In the genomic region with DNA sequence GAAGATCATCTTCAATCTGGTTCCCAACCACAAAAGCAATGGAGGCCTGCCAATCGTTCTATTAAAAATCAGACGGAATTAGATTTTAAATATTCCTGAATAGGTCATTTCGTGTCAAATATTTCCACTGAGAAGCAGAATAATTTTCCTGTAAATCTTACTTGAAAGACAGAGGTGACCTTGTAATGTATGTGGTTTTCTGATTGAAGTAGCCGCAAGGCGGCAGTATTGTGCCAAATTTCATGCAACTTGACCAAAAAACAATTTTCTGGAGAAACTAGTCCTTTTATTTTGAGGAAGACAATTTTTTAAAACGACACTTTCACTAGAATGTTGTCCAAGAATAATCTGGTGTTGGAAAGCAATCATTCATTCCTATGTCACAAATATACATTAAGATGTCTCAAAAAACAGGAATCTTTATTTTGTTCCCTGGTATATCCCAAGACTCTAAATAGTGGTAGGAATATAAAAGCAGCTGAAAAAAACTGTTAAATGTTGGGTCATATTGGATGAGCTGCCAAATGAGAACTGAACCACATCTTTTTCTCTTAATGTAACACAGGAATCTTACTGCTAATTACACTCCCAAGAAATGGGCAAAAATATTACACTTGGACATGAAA, we compare ENCODE assay signal across 9 cellular contexts. TPM values are rescaled to one million over a fixed set of nuclear protein-coding genes. Genes with fewer than 3 reads are reported as not detected.
A peak's percentile ranks its signal among the peaks of the same experiment; 100 is the strongest.
DNase-seq lines count a peak whose midpoint lies in the region; ATAC-seq and TF ChIP-seq lines count a peak whose summit lies in the region.
"Had no signal": no experiment of that assay in that cellular context is flagged by ENCODE, and none has a peak within 500 bp of the region (broad histone marks: within the 10 kb centered on the region; RNA-seq: fewer than 3 reads in every experiment).

No MANE protein-coding gene starts in this region.

- H3K27ac ChIP-seq in SU-DHL-6 (ENCODE audit: low read depth, low read length) = no peak overlapping the region

- no peaks in the 10 kb centered on the region for H3K27me3 ChIP-seq in GM06990 (replicated peaks; ENCODE audit: control insufficient read depth, insufficient read depth, low read length)
- H3K27me3 ChIP-seq in SU-DHL-6 (ENCODE audit: low read length) = no peaks in the 10 kb centered on the region

- H3K27ac Mint-ChIP-seq in neural crest cell (ENCODE audit: unreplicated experiment) = no peak overlapping the region

- DNase-seq in GM06990 (ENCODE audit: extremely low read depth, insufficient read length) (peak; percentile 8), Kasumi-1 (lab: John Stamatoyannopoulos, UW) (peak; percentile 37 to 67), fibroblast of mammary gland (ENCODE audit: low read depth) (peak; percentile 71), neural crest cell (ENCODE audit: low read depth, low spot score) (peak; percentile 73), GF-D8 (lab: John Stamatoyannopoulos, UW) (no peak), NCI-H510A treated with DMSO at 0.1 percent for 48 hours (lab: John Stamatoyannopoulos, UW) (no peak)

- H4K20me1 ChIP-seq in SU-DHL-6 (ENCODE audit: low read depth, low read length) = no peaks in the 10 kb centered on the region

- H3K9me2 ChIP-seq in SU-DHL-6 (replicated peaks; ENCODE audit: insufficient read depth, low read length) = no peaks in the 10 kb centered on the region

- H3K4me1 Mint-ChIP-seq in neural crest cell = no peaks in the 10 kb centered on the region

- no peaks in the 10 kb centered on the region for H3F3A ChIP-seq in SU-DHL-6 (ENCODE audit: insufficient read depth)

- H3K9ac ChIP-seq in SU-DHL-6 (ENCODE audit: low read length) = no peak overlapping the region

- H3K27me3 Mint-ChIP-seq in neural crest cell (ENCODE audit: low read depth) = no peaks in the 10 kb centered on the region

- H3K4me3 Mint-ChIP-seq in neural crest cell = no peak overlapping the region

- no peaks in the 10 kb centered on the region for H3K9me3 Mint-ChIP-seq in neural crest cell

- TF ChIP-seq CTCF in GM06990 (IDR thresholded peaks at IDR 0.05; ENCODE audit: insufficient read depth, low read length, poor library complexity, severe bottlenecking) (peak; percentile 76), SU-DHL-6 (IDR thresholded peaks at IDR 0.05; ENCODE audit: insufficient read depth, low read length, poor library complexity, severe bottlenecking) (peak; percentile 57), fibroblast of mammary gland (conservative IDR thresholded peaks at IDR 0.05; ENCODE audit: control insufficient read depth, insufficient read depth, low read depth, low read length) (peak; percentile 79), neural crest cell (conservative IDR thresholded peaks at IDR 0.05) (peak; percentile 93)

- H3K36me3 Mint-ChIP-seq in neural crest cell (ENCODE audit: low read depth) = no peaks in the 10 kb centered on the region

- H3K4me3 ChIP-seq in GM06990 (replicated peaks; ENCODE audit: low read depth, low read length) (no peak overlapping the region), SU-DHL-6 (ENCODE audit: insufficient read depth, low read length, poor library complexity, severe bottlenecking) (no peak overlapping the region), fibroblast of mammary gland (ENCODE audit: control insufficient read depth, low read depth, low read length) (no peak overlapping the region)

- H3K4me2 ChIP-seq in SU-DHL-6 (ENCODE audit: low read depth, low read length, poor library complexity, severe bottlenecking) = no peak overlapping the region

- H2AFZ ChIP-seq in SU-DHL-6 (ENCODE audit: low read depth, low read length, severe bottlenecking) = no peak overlapping the region

- no peaks in the 10 kb centered on the region for H3K79me2 ChIP-seq in SU-DHL-6 (ENCODE audit: insufficient read depth, low read length)

- no peak for ATAC-seq in HG03439 (IDR thresholded peaks at IDR 0.05; ENCODE audit: unreplicated experiment)

- no peaks in the 10 kb centered on the region for H3K9me3 ChIP-seq in SU-DHL-6 (ENCODE audit: insufficient read depth, low read length)

- no peaks in the 10 kb centered on the region for H3K36me3 ChIP-seq in GM06990 (ENCODE audit: control insufficient read depth, insufficient read depth, low read length)
- H3K36me3 ChIP-seq in SU-DHL-6 (ENCODE audit: low read length) = no peaks in the 10 kb centered on the region

RNA-seq across cellular contexts. Expression of a gene that starts 33.6 kb away (rescaled TPM):
- total RNA-seq in neural crest cell = 1.5 and 1.6 TPM in 2 replicates
- total RNA-seq: activated CD8-positive, alpha-beta memory T cell treated with anti-CD3 and anti-CD28 coated beads for 36 hours had no signal

Comparison
In these comparisons a context has a peak if more than half of its experiments do, and no peak if none do; other contexts are left out.
1. DNase-seq: peak in GM06990 (single experiment), Kasumi-1 (2 of 2), fibroblast of mammary gland (single experiment) and neural crest cell (single experiment); none in GF-D8 (single experiment) and NCI-H510A treated with DMSO at 0.1 percent for 48 hours (single experiment).
2. Peak in every context shown above with its lines, with median percentiles within 50 percentile points of each other: CTCF ChIP-seq.